Comparison of ENCODE assay signal across 21 cellular contexts in the genomic region with DNA sequence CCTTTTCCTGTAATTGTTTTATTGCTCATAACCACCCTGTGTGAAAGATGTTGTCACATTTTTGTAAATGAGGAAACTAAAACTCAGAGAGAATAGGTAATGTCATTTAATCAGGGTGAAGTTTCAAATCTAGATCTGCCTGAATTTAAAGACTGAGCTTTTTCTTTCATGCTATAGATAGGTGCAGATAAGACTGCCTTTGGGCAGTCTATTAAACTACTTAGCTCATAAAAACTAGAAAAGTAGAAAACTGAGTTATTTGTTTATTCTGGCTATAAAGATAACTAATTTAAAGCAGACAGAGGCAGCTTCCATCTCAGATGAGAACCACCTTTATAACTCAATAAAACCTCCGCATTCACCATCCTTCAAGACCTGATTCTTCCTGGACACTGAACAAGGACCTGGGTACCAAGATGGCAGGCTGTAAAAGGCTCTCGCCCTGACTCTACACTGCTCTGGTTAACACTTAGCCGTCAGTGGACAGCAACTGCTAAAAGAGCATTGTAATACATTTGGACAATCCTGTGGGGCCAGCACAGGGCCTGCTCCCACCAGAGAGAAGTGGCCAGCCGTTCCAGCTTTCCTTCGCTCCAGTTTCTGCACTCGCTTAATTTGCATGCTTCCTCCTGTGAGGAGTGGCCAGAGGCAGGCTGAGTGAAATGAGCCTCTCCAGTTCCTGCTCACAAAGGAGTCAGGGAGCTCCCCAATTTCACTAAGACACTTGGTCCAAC.
DNase-seq lines count a peak whose midpoint lies in the region; ATAC-seq and TF ChIP-seq lines count a peak whose summit lies in the region.
"Had no signal": no experiment of that assay in that cellular context is flagged by ENCODE, and none has a peak within 500 bp of the region (broad histone marks: within the 10 kb centered on the region; RNA-seq: fewer than 3 reads in every experiment).

No MANE protein-coding gene starts in this region.

- no peaks in the 10 kb centered on the region for H3K4me1 ChIP-seq in mesendoderm (ENCODE audit: control insufficient read depth, low read depth, low read length)
- H3K4me1 ChIP-seq: thyroid gland had no signal

- no TSS peak for BruUV-seq in Calu3 (replicated peaks; lab: Mats Ljungman, UMichigan)

- no peaks in the 10 kb centered on the region for H3K79me2 ChIP-seq in mesendoderm (ENCODE audit: control insufficient read depth, insufficient read depth, low read length)

- no peak overlapping the region for H4K5ac ChIP-seq in mesendoderm (ENCODE audit: low read length)

- H3K4me3 Mint-ChIP-seq in Calu3 (ENCODE audit: low read depth, unreplicated experiment) (no peak overlapping the region), osteocyte (ENCODE audit: unreplicated experiment) (no peak overlapping the region)
- H3K4me3 Mint-ChIP-seq in activated CD4-positive, alpha-beta memory T cell treated with anti-CD3 and anti-CD28 coated beads, Interleukin-2, amount 10 ng/mL, durations not matched to agents 7 days and 5 days, result no peak overlapping the region
- H3K4me3 Mint-ChIP-seq: activated naive CD4-positive, alpha-beta T cell treated with anti-CD3 and anti-CD28 coated beads for 36 hours; CD14-positive monocyte; neural crest cell; stimulated activated naive B cell treated with anti-CD40 and anti-IgM and Interleukin-4, amounts not matched to agents 10 μg/mL and 1 μg/mL and 100 μg/mL, for 72 hours had no signal

- H3K56ac ChIP-seq in mesendoderm (ENCODE audit: low read length), result peak overlapping the region; percentile 0

- no peak overlapping the region for H3K23ac ChIP-seq in mesendoderm (ENCODE audit: low read length)

- no peak overlapping the region for H3K18ac ChIP-seq in mesendoderm (ENCODE audit: low read length)

- H3K4me3 ChIP-seq in mesendoderm (ENCODE audit: low read length), result no peak overlapping the region
- H3K4me3 ChIP-seq: K562, thyroid gland had no signal

- peaks cover 29% of the 10 kb centered on the region for H3K4me1 Mint-ChIP-seq in Calu3 (ENCODE audit: low read depth, unreplicated experiment)
- no peaks in the 10 kb centered on the region for H3K4me1 Mint-ChIP-seq in activated CD4-positive, alpha-beta memory T cell treated with anti-CD3 and anti-CD28 coated beads, Interleukin-2, amount 10 ng/mL, durations not matched to agents 7 days and 5 days
- no peaks in the 10 kb centered on the region for H3K4me1 Mint-ChIP-seq in osteocyte (ENCODE audit: unreplicated experiment)
- H3K4me1 Mint-ChIP-seq: CD14-positive monocyte; neural crest cell; stimulated activated naive B cell treated with anti-CD40 and anti-IgM and Interleukin-4, amounts not matched to agents 10 μg/mL and 1 μg/mL and 100 μg/mL, for 72 hours had no signal

- no peak overlapping the region for H3K4me2 ChIP-seq in mesendoderm (ENCODE audit: low read length)

- H3K36me3 Mint-ChIP-seq in Calu3 (ENCODE audit: insufficient read depth, unreplicated experiment) (no peaks in the 10 kb centered on the region), osteocyte (ENCODE audit: unreplicated experiment) (no peaks in the 10 kb centered on the region)
- no peaks in the 10 kb centered on the region for H3K36me3 Mint-ChIP-seq in activated CD4-positive, alpha-beta memory T cell treated with anti-CD3 and anti-CD28 coated beads, Interleukin-2, amount 10 ng/mL, durations not matched to agents 7 days and 5 days (ENCODE audit: low read depth)
- H3K36me3 Mint-ChIP-seq: CD14-positive monocyte; stimulated activated naive B cell treated with anti-CD40 and anti-IgM and Interleukin-4, amounts not matched to agents 10 μg/mL and 1 μg/mL and 100 μg/mL, for 72 hours had no signal

- no peaks in the 10 kb centered on the region for H3K9me3 Mint-ChIP-seq in Calu3 (ENCODE audit: low read depth, unreplicated experiment)
- no peaks in the 10 kb centered on the region for H3K9me3 Mint-ChIP-seq in activated CD4-positive, alpha-beta memory T cell treated with anti-CD3 and anti-CD28 coated beads, Interleukin-2, amount 10 ng/mL, durations not matched to agents 7 days and 5 days
- peaks cover under 1% of the 10 kb centered on the region for H3K9me3 Mint-ChIP-seq in osteocyte (ENCODE audit: unreplicated experiment)
- H3K9me3 Mint-ChIP-seq: activated naive CD4-positive, alpha-beta T cell treated with anti-CD3 and anti-CD28 coated beads for 36 hours had no signal

- H3K27me3 ChIP-seq in mesendoderm (ENCODE audit: insufficient read depth, low read length, poor library complexity), result no peaks in the 10 kb centered on the region
- H3K27me3 ChIP-seq: thyroid gland had no signal

- H2AK5ac ChIP-seq in mesendoderm (ENCODE audit: low read length), result no peak overlapping the region

- no peak overlapping the region for H3K27ac ChIP-seq in mesendoderm (ENCODE audit: low read depth, low read length)
- H3K27ac ChIP-seq: thyroid gland had no signal

- H3K79me1 ChIP-seq in mesendoderm (ENCODE audit: low read length), result no peaks in the 10 kb centered on the region

- intact Hi-C loops in Calu3 (cut with micrococcal nuclease; ENCODE audit: unreplicated experiment), result loop anchor here (1.0 to 10.0 kb wide), 6 partner anchors 144 to 569 kb away; no protein-coding TSS in a partner anchor

- no peak overlapping the region for H3K9ac ChIP-seq in mesendoderm (ENCODE audit: low read length)

- H4K8ac ChIP-seq in mesendoderm (ENCODE audit: low read depth, low read length), result no peak overlapping the region

- H2BK120ac ChIP-seq in mesendoderm (ENCODE audit: low read depth, low read length), result no peak overlapping the region

- H2BK15ac ChIP-seq in mesendoderm (replicated peaks; ENCODE audit: low read depth), result no peak overlapping the region

- peak; percentile 11 for ATAC-seq in GM21528 (IDR thresholded peaks at IDR 0.05; ENCODE audit: low FRiP score, unreplicated experiment)
- peak; percentile 5 for ATAC-seq in HG03342 (IDR thresholded peaks at IDR 0.05; ENCODE audit: unreplicated experiment)
- ATAC-seq in GM21825 (IDR thresholded peaks at IDR 0.05; ENCODE audit: unreplicated experiment), result no peak
- ATAC-seq: K562; stimulated activated naive B cell treated with anti-CD40 and anti-IgM and Interleukin-4, amounts not matched to agents 10 μg/mL and 1 μg/mL and 100 μg/mL, for 72 hours had no signal

- DNase-seq in Calu3, result no peak
- no peak for DNase-seq in mesendoderm
- no peak for DNase-seq in NCI-H510A (lab: John Stamatoyannopoulos, UW)
- no peak for DNase-seq in activated CD4-positive, alpha-beta memory T cell treated with anti-CD3 and anti-CD28 coated beads, Interleukin-2, amount 10 ng/mL, durations not matched to agents 7 days and 5 days
- no peak for DNase-seq in osteocyte (ENCODE audit: extremely low spot score, unreplicated experiment)
- DNase-seq: activated CD4-positive, alpha-beta T cell treated with anti-CD3 and anti-CD28 coated beads, Interleukin-2, amount 50 U/mL, for 48 hours; activated naive CD4-positive, alpha-beta T cell treated with anti-CD3 and anti-CD28 coated beads for 36 hours; activated T-cell treated with anti-CD3 and anti-CD28 coated beads, Interleukin-2, amount 50 U/mL, for 1 hour; hippocampal formation; NCI-H1930; NCI-H446 treated with DMSO at 0.1 percent for 48 hours; stimulated activated CD4-positive, alpha-beta T cell treated with anti-CD3 and anti-CD28 coated beads, Interleukin-15, amount 100 ng/mL, for 24 hours; stimulated activated naive B cell treated with anti-CD40 and anti-IgM and Interleukin-4, amounts not matched to agents 10 μg/mL and 1 μg/mL and 100 μg/mL, for 72 hours; T-helper 1 cell had no signal

- H3K27ac Mint-ChIP-seq in Calu3 (ENCODE audit: unreplicated experiment), result peak overlapping the region; percentile 25
- no peak overlapping the region for H3K27ac Mint-ChIP-seq in activated CD4-positive, alpha-beta memory T cell treated with anti-CD3 and anti-CD28 coated beads, Interleukin-2, amount 10 ng/mL, durations not matched to agents 7 days and 5 days
- H3K27ac Mint-ChIP-seq in osteocyte (ENCODE audit: unreplicated experiment), result no peak overlapping the region
- H3K27ac Mint-ChIP-seq: activated naive CD4-positive, alpha-beta T cell treated with anti-CD3 and anti-CD28 coated beads for 36 hours; CD14-positive monocyte; stimulated activated naive B cell treated with anti-CD40 and anti-IgM and Interleukin-4, amounts not matched to agents 10 μg/mL and 1 μg/mL and 100 μg/mL, for 72 hours had no signal

- WGBS in mesendoderm (ENCODE audit: extremely low coverage, insufficient coverage, low lambda C conversion rate), result no CpG with 5 or more reads among the region's 6 CpGs

- H2BK5ac ChIP-seq in mesendoderm (ENCODE audit: low read length), result no peak overlapping the region

- no peaks in the 10 kb centered on the region for H3K36me3 ChIP-seq in mesendoderm (ENCODE audit: control insufficient read depth, insufficient read depth, low read length)
- H3K36me3 ChIP-seq: thyroid gland had no signal

- TF ChIP-seq CTCF in Calu3 (IDR thresholded peaks at IDR 0.05; ENCODE audit: unreplicated experiment) (no peak), osteocyte (IDR thresholded peaks at IDR 0.05) (no peak)

- H3K4ac ChIP-seq in mesendoderm (ENCODE audit: low read depth, low read length), result no peak overlapping the region

- POLR2A ChIA-PET in activated CD4-positive, alpha-beta memory T cell treated with anti-CD3 and anti-CD28 coated beads, Interleukin-2, amount 10 ng/mL, durations not matched to agents 7 days and 5 days (lab: Charles Lee), result no interaction called here

- H3K27me3 Mint-ChIP-seq in Calu3 (ENCODE audit: unreplicated experiment), result no peaks in the 10 kb centered on the region
- H3K27me3 Mint-ChIP-seq in activated CD4-positive, alpha-beta memory T cell treated with anti-CD3 and anti-CD28 coated beads, Interleukin-2, amount 10 ng/mL, durations not matched to agents 7 days and 5 days, result no peaks in the 10 kb centered on the region
- H3K27me3 Mint-ChIP-seq in osteocyte (ENCODE audit: unreplicated experiment), result no peaks in the 10 kb centered on the region
- H3K27me3 Mint-ChIP-seq: stimulated activated naive B cell treated with anti-CD40 and anti-IgM and Interleukin-4, amounts not matched to agents 10 μg/mL and 1 μg/mL and 100 μg/mL, for 72 hours had no signal

- CTCF ChIA-PET in Calu3 (lab: Charles Lee), result interaction anchor here (0.7 to 1.6 kb wide), 4 partner anchors 143 to 993 kb away, joined by 3 to 14 read pairs (median 3); no protein-coding TSS in a partner anchor
- CTCF ChIA-PET in activated CD4-positive, alpha-beta memory T cell treated with anti-CD3 and anti-CD28 coated beads, Interleukin-2, amount 10 ng/mL, durations not matched to agents 7 days and 5 days (lab: Charles Lee), result no interaction called here
